24 cellular contexts compared by ENCODE assay signal in the genomic region with DNA sequence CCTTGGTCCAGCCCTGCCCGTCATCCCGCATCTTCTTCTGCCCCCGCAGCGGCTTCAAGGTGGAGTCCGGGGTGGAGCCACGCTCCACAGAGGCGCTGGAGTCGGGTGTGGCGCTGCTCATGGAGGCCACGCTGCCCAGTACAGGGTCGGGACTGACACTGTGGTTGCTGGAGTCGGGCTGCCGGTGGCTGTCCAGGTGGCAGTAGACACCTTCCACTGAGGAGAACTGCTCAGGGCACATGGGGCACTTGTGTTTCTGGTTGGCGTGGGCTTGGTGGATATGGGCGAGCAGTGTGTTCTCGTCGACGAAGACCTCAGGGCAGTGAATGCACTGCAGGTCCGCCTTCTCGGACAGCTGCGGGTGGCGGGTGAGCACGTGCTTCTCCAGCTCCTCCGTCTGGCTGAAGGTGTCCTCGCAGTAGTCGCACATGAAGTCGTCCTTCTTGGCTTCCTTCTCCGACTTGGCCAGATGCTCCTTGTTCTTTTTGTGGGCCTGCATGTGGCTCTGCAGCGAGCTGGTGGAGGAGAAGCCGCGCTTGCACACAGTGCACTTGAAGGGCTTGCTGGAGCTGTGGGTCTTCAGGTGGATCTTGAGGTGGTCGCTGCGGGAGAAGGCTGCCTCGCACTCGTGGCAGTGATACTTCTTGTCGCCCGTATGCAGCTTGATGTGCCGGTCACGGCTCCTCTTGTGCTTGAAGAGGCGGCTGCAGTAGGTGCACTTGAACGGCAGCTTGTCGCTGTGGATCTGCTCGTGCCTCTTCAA.
"Had no signal": no experiment of that assay in that cellular context is flagged by ENCODE, and none has a peak within 500 bp of the region (broad histone marks: within the 10 kb centered on the region; RNA-seq: fewer than 3 reads in every experiment).

No MANE protein-coding gene starts in this region.

- H3K27ac Mint-ChIP-seq: activated B cell treated with CpG ODN at 0.5 μM for 24 hours; activated CD4-positive, alpha-beta memory T cell treated with anti-CD3 and anti-CD28 coated beads, Interleukin-2, amount 10 ng/mL, durations not matched to agents 7 days and 5 days; activated CD8-positive, alpha-beta memory T cell treated with anti-CD3 and anti-CD28 coated beads, Interleukin-2, amount 10 ng/mL, durations not matched to agents 7 days and 5 days; activated naive CD8-positive, alpha-beta T cell treated with anti-CD3 and anti-CD28 coated beads, Interleukin-2, amount 10 ng/mL, durations not matched to agents 7 days and 5 days; activated T-helper 2 cell treated with anti-CD3 and anti-CD28 coated beads, Interferon-gamma antibody, Interleukin-2, Interleukin-4, amounts not matched to agents 10 μg/mL and 5 μg/mL and 100 μg/mL, durations not matched to agents 14 hours and 24 hours and 36 hours; stimulated activated memory B cell treated with anti-CD40 and anti-IgM and Interleukin-4, amounts not matched to agents 10 μg/mL and 1 μg/mL and 100 μg/mL, for 72 hours; T-helper 2 cell treated with Interferon-gamma antibody and Interleukin-4, amounts not matched to agents 5 μg/mL and 100 μg/mL, for 36 hours had no signal

- H3K4me3 ChIP-seq: body of pancreas, colonic mucosa, pancreas, sigmoid colon, testis, upper lobe of right lung had no signal

- H3K9me3 ChIP-seq: body of pancreas, colonic mucosa, pancreas, sigmoid colon, testis, upper lobe of right lung had no signal

- H3K4me1 ChIP-seq: body of pancreas, colonic mucosa, pancreas had no signal

- H3K27me3 ChIP-seq: body of pancreas, colonic mucosa, pancreas, sigmoid colon, testis, upper lobe of right lung had no signal

- H3K27me3 Mint-ChIP-seq: activated CD4-positive, alpha-beta memory T cell treated with anti-CD3 and anti-CD28 coated beads, Interleukin-2, amount 10 ng/mL, durations not matched to agents 7 days and 5 days; activated CD8-positive, alpha-beta memory T cell treated with anti-CD3 and anti-CD28 coated beads, Interleukin-2, amount 10 ng/mL, durations not matched to agents 7 days and 5 days; activated naive CD8-positive, alpha-beta T cell treated with anti-CD3 and anti-CD28 coated beads, Interleukin-2, amount 10 ng/mL, durations not matched to agents 7 days and 5 days had no signal

- H3K27ac ChIP-seq: body of pancreas, colonic mucosa, pancreas, testis had no signal

- H3K36me3 ChIP-seq: colonic mucosa, pancreas, upper lobe of right lung had no signal

- DNase-seq: activated B cell treated with CpG ODN at 0.5 μM for 24 hours; activated CD4-positive, alpha-beta memory T cell treated with anti-CD3 and anti-CD28 coated beads, Interleukin-2, amount 10 ng/mL, durations not matched to agents 7 days and 5 days; activated CD4-positive, alpha-beta T cell treated with anti-CD3 and anti-CD28 coated beads for 48 hours; activated CD8-positive, alpha-beta memory T cell treated with anti-CD3 and anti-CD28 coated beads, Interleukin-2, amount 10 ng/mL, durations not matched to agents 7 days and 5 days; activated naive CD4-positive, alpha-beta T cell treated with Interleukin-2 at 50 U/mL for 16 hours; activated naive CD8-positive, alpha-beta T cell treated with anti-CD3 and anti-CD28 coated beads, Interleukin-2, amount 10 ng/mL, durations not matched to agents 7 days and 5 days; amygdala; central memory CD4-positive, alpha-beta T cell; colonic mucosa; erythroblast; foreskin melanocyte; midbrain; sigmoid colon; stimulated activated CD4-positive, alpha-beta T cell treated with anti-CD3 and anti-CD28 coated beads, Interleukin-4, amount 100 ng/mL, for 4 hours; testis; upper lobe of right lung had no signal

- H3K4me3 Mint-ChIP-seq: activated B cell treated with CpG ODN at 0.5 μM for 24 hours; activated CD4-positive, alpha-beta memory T cell treated with anti-CD3 and anti-CD28 coated beads, Interleukin-2, amount 10 ng/mL, durations not matched to agents 7 days and 5 days; activated CD8-positive, alpha-beta memory T cell treated with anti-CD3 and anti-CD28 coated beads, Interleukin-2, amount 10 ng/mL, durations not matched to agents 7 days and 5 days; activated naive CD8-positive, alpha-beta T cell treated with anti-CD3 and anti-CD28 coated beads, Interleukin-2, amount 10 ng/mL, durations not matched to agents 7 days and 5 days; stimulated activated memory B cell treated with anti-CD40 and anti-IgM and Interleukin-4, amounts not matched to agents 10 μg/mL and 1 μg/mL and 100 μg/mL, for 72 hours; T-helper 2 cell treated with Interferon-gamma antibody and Interleukin-4, amounts not matched to agents 5 μg/mL and 100 μg/mL, for 36 hours had no signal

- H3K4me1 Mint-ChIP-seq: activated CD4-positive, alpha-beta memory T cell treated with anti-CD3 and anti-CD28 coated beads, Interleukin-2, amount 10 ng/mL, durations not matched to agents 7 days and 5 days; activated CD8-positive, alpha-beta memory T cell treated with anti-CD3 and anti-CD28 coated beads, Interleukin-2, amount 10 ng/mL, durations not matched to agents 7 days and 5 days; activated naive CD8-positive, alpha-beta T cell treated with anti-CD3 and anti-CD28 coated beads, Interleukin-2, amount 10 ng/mL, durations not matched to agents 7 days and 5 days; stimulated activated memory B cell treated with anti-CD40 and anti-IgM and Interleukin-4, amounts not matched to agents 10 μg/mL and 1 μg/mL and 100 μg/mL, for 72 hours had no signal

- H3K36me3 Mint-ChIP-seq: activated CD8-positive, alpha-beta memory T cell treated with anti-CD3 and anti-CD28 coated beads, Interleukin-2, amount 10 ng/mL, durations not matched to agents 7 days and 5 days; activated naive CD8-positive, alpha-beta T cell treated with anti-CD3 and anti-CD28 coated beads, Interleukin-2, amount 10 ng/mL, durations not matched to agents 7 days and 5 days; stimulated activated memory B cell treated with anti-CD40 and anti-IgM and Interleukin-4, amounts not matched to agents 10 μg/mL and 1 μg/mL and 100 μg/mL, for 72 hours had no signal

- H3K9me3 Mint-ChIP-seq: activated B cell treated with CpG ODN at 0.5 μM for 24 hours; activated CD4-positive, alpha-beta memory T cell treated with anti-CD3 and anti-CD28 coated beads, Interleukin-2, amount 10 ng/mL, durations not matched to agents 7 days and 5 days; activated naive CD8-positive, alpha-beta T cell treated with anti-CD3 and anti-CD28 coated beads, Interleukin-2, amount 10 ng/mL, durations not matched to agents 7 days and 5 days; activated T-helper 2 cell treated with anti-CD3 and anti-CD28 coated beads, Interferon-gamma antibody, Interleukin-2, Interleukin-4, amounts not matched to agents 10 μg/mL and 5 μg/mL and 100 μg/mL, durations not matched to agents 14 hours and 24 hours and 36 hours; stimulated activated memory B cell treated with anti-CD40 and anti-IgM and Interleukin-4, amounts not matched to agents 10 μg/mL and 1 μg/mL and 100 μg/mL, for 72 hours; T-helper 2 cell treated with Interferon-gamma antibody and Interleukin-4, amounts not matched to agents 5 μg/mL and 100 μg/mL, for 36 hours had no signal

- FAIRE-seq: endometrium, kidney, pancreas, TTC549 had no signal
